ENCODE assay signal across 1 cellular context in the genomic region with DNA sequence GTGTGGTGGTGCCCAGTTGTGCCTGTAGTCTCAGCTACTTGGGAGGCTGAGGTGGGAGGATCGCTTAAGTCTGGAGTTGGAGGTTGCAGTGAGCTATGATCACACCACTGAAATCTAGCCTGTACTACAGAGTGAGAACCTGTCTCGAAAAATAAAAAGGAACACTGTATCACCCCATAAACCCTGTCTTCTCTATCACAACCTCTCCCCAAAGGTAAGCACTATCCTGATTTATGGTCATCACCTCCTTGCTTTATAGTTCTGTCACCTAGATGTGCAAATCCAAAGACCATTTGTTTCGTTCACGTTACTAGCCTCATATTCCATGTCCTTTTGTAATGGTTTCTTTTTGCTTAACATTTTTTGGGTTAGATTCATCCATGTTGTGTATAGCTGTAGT.
TF ChIP-seq lines count a peak whose summit lies in the region.

No MANE protein-coding gene starts in this region.

TF ChIP-seq in K562, 482 proteins besides CTCF, POLR2A, EP300 and RAD21:
- TF ChIP-seq ZNF12 (CRISPR knock-in tag; IDR thresholded peaks at IDR 0.05) (no peak), NUFIP1 (IDR thresholded peaks at IDR 0.05; ENCODE audit: partially characterized antibody) (no peak), MBD2 (IDR thresholded peaks at IDR 0.05; ENCODE audit: borderline replicate concordance, low read depth) (no peak), ZNF507 (tag; conservative IDR thresholded peaks at IDR 0.05) (peak; percentile 47)
